Comparison of ENCODE assay signal across 15 cellular contexts in the genomic region with DNA sequence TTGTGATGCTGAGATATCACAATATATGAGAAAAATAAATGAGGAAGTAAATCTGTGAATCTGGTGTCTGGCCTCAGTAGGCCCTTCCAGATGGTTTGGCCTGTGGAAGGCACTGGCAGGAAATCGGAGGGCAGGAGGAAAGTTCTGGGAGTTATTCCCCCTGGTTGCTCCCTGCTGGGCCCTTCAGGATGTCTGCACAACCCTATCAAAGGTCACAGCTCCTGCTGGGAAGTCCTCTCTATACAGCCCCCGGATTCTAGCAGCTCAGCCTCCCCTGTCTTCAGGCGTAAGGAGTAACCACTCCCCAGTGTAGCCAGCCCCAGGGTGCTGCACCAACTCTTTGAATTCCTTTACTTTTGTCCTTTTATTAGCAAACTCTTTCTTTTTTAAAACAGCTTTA. TPM values are rescaled to one million over a fixed set of nuclear protein-coding genes. Genes with fewer than 3 reads are reported as not detected.
A peak's percentile ranks its signal among the peaks of the same experiment; 100 is the strongest.
DNase-seq lines count a peak whose midpoint lies in the region; ATAC-seq and TF ChIP-seq lines count a peak whose summit lies in the region.
"Had no signal": no experiment of that assay in that cellular context is flagged by ENCODE, and none has a peak within 500 bp of the region (broad histone marks: within the 10 kb centered on the region; RNA-seq: fewer than 3 reads in every experiment).

No MANE protein-coding gene starts in this region.

- no peak for ATAC-seq in upper lobe of right lung
- ATAC-seq in upper lobe of left lung (ENCODE audit: low FRiP score in 2 of 2), result no peak
- ATAC-seq: HepG2 had no signal

- no peak overlapping the region for H2AFZ ChIP-seq in osteoblast (ENCODE audit: low read length)

- CTCF ChIA-PET in RWPE1 (lab: Yijun Ruan, JAX), result no interaction called here

- H3K27ac ChIP-seq in RWPE1 (peak overlapping the region; percentile 74), endodermal cell (ENCODE audit: low read depth, low read length) (peak overlapping the region; percentile 45), osteoblast (ENCODE audit: low read depth, low read length) (no peak overlapping the region), upper lobe of right lung (no peak overlapping the region), upper lobe of left lung (no peak overlapping the region)
- H3K27ac ChIP-seq: C4-2B had no signal

- H3K9ac ChIP-seq in endodermal cell (ENCODE audit: extremely low read depth, low read length, poor library complexity, severe bottlenecking), result no peak overlapping the region

- H3K27me3 ChIP-seq in endodermal cell (ENCODE audit: control insufficient read depth, insufficient read depth, low read length, poor library complexity, severe bottlenecking) (no peaks in the 10 kb centered on the region), osteoblast (ENCODE audit: insufficient read depth, low read length) (no peaks in the 10 kb centered on the region), upper lobe of right lung (no peaks in the 10 kb centered on the region), upper lobe of left lung (no peaks in the 10 kb centered on the region)

- no peaks in the 10 kb centered on the region for H3K4me1 Mint-ChIP-seq in endodermal cell

- H3K36me3 Mint-ChIP-seq in endodermal cell (ENCODE audit: low read depth), result no peaks in the 10 kb centered on the region

- POLR2A ChIA-PET in RWPE1 (lab: Yijun Ruan, JAX; ENCODE audit: low non-redundant PET), result no interaction called here

- DNase-seq in RWPE1 (ENCODE audit: low spot score), result no peak
- no peak for DNase-seq in endodermal cell
- peak; percentile 72 for DNase-seq in osteoblast (ENCODE audit: insufficient read length, low spot score, missing footprints)
- peak; percentile 7 for DNase-seq in upper lobe of right lung
- DNase-seq in NCI-H2171 treated with DMSO at 0.1 percent for 48 hours (lab: John Stamatoyannopoulos, UW), result no peak
- no peak for DNase-seq in upper lobe of left lung
- DNase-seq in stimulated activated CD4-positive, alpha-beta T cell treated with anti-CD3 and anti-CD28 coated beads, Interleukin-1b, Interleukin-23, amount 100 ng/mL, for 48 hours, result no peak
- DNase-seq: AML-193; CD4-positive, alpha-beta T cell; H9 had no signal

- TF ChIP-seq CTCF in RWPE1 (conservative IDR thresholded peaks at IDR 0.05; ENCODE audit: low read depth), result no peak
- TF ChIP-seq CTCF in endodermal cell (conservative IDR thresholded peaks at IDR 0.05), result no peak
- no peak for TF ChIP-seq CTCF in osteoblast (IDR thresholded peaks at IDR 0.05; ENCODE audit: extremely low read depth, low read depth, low read length)
- TF ChIP-seq CTCF in upper lobe of right lung (IDR thresholded peaks at IDR 0.05), result no peak
- TF ChIP-seq CTCF in upper lobe of left lung (IDR thresholded peaks at IDR 0.05), result no peak

- H3K9me3 ChIP-seq in endodermal cell (ENCODE audit: control insufficient read depth, low read length), result no peaks in the 10 kb centered on the region
- no peaks in the 10 kb centered on the region for H3K9me3 ChIP-seq in osteoblast (ENCODE audit: low read depth, low read length)
- H3K9me3 ChIP-seq in upper lobe of right lung, result no peaks in the 10 kb centered on the region
- H3K9me3 ChIP-seq in upper lobe of left lung, result no peaks in the 10 kb centered on the region
- H3K9me3 ChIP-seq: Caco-2 had no signal

- no peaks in the 10 kb centered on the region for H3K4me1 ChIP-seq in endodermal cell (ENCODE audit: control insufficient read depth, insufficient read depth, low read length)
- H3K4me1 ChIP-seq in osteoblast (ENCODE audit: insufficient read depth, low read length), result no peaks in the 10 kb centered on the region
- no peaks in the 10 kb centered on the region for H3K4me1 ChIP-seq in upper lobe of right lung
- no peaks in the 10 kb centered on the region for H3K4me1 ChIP-seq in upper lobe of left lung

- no peaks in the 10 kb centered on the region for H3K79me2 ChIP-seq in osteoblast (ENCODE audit: insufficient read depth, low read length)

- H3K4me3 Mint-ChIP-seq in endodermal cell, result no peak overlapping the region
- H3K4me3 Mint-ChIP-seq: CD4-positive, alpha-beta T cell; H9 had no signal

- WGBS in endodermal cell (ENCODE audit: insufficient coverage in 1 of 2, insufficient read length in 1 of 2), 2 experiments, result 75 to 85% methylated on average over 3 of the region's 3 CpGs
- 76 to 92% methylated on average over 3 of the region's 3 CpGs for WGBS in upper lobe of left lung, 2 donors

- H4K20me1 ChIP-seq in osteoblast (ENCODE audit: insufficient read depth, low read length), result no peaks in the 10 kb centered on the region

- H3K9me3 Mint-ChIP-seq in endodermal cell, result no peaks in the 10 kb centered on the region
- H3K9me3 Mint-ChIP-seq: H9 had no signal

- intact Hi-C loops in upper lobe of right lung (cut with DNase I), result no loop called here

- no peak overlapping the region for H3K4me2 ChIP-seq in osteoblast (ENCODE audit: insufficient read depth, low read length)

- H3K27ac Mint-ChIP-seq in endodermal cell, result no peak overlapping the region
- H3K27ac Mint-ChIP-seq: CD4-positive, alpha-beta T cell; H9 had no signal

- H3K4me3 ChIP-seq in endodermal cell (ENCODE audit: low read length) (no peak overlapping the region), osteoblast (ENCODE audit: insufficient read depth, low read length) (no peak overlapping the region), upper lobe of right lung (no peak overlapping the region), upper lobe of left lung (no peak overlapping the region)

- no peak for TF ChIP-seq POLR2A in upper lobe of left lung (IDR thresholded peaks at IDR 0.05)

- H3K27me3 Mint-ChIP-seq in endodermal cell (ENCODE audit: insufficient read depth), result peaks cover 6% of the 10 kb centered on the region
- H3K27me3 Mint-ChIP-seq: CD4-positive, alpha-beta T cell had no signal

- H3K36me3 ChIP-seq in endodermal cell (ENCODE audit: control insufficient read depth, insufficient read depth, low read length) (no peaks in the 10 kb centered on the region), osteoblast (ENCODE audit: insufficient read depth, low read length) (no peaks in the 10 kb centered on the region), upper lobe of right lung (no peaks in the 10 kb centered on the region), upper lobe of left lung (no peaks in the 10 kb centered on the region)

- no peak for TF ChIP-seq EP300 in upper lobe of left lung (IDR thresholded peaks at IDR 0.05)

RNA-seq across cellular contexts. Expression of a gene that starts 56.2 kb away (rescaled TPM):
- total RNA-seq in endodermal cell, result under 1 TPM in 1 of 2 donors, not detected in 1; 0.13 TPM
- 4.3 TPM for polyA plus RNA-seq in endodermal cell (2013, experiment 1 of 2)
- 4.1 TPM for polyA plus RNA-seq in endodermal cell (2013, experiment 2 of 2)
- total RNA-seq in osteoblast, result not detected in 2 replicates
- total RNA-seq in upper lobe of right lung, result 6.6 TPM
- 10 to 100 TPM in 1 of 6 donors, 1 to 10 TPM in 5; 1.0 to 12.2 (median 6.8) TPM for total RNA-seq in upper lobe of left lung
- total RNA-seq: H1, H9, HepG2 had no signal
- polyA plus RNA-seq: BJ, HepG2 had no signal

Comparison
In these comparisons a context has a peak if more than half of its experiments do, and no peak if none do; other contexts are left out.
1. DNase-seq: peak in osteoblast (single experiment) and upper lobe of right lung (single experiment); none in RWPE1 (single experiment), endodermal cell (single experiment), NCI-H2171 treated with DMSO at 0.1 percent for 48 hours (single experiment), upper lobe of left lung (0 of 2) and stimulated activated CD4-positive, alpha-beta T cell treated with anti-CD3 and anti-CD28 coated beads, Interleukin-1b, Interleukin-23, amount 100 ng/mL, for 48 hours (single experiment).
2. H3K27ac ChIP-seq: peak in RWPE1 (single experiment) and endodermal cell (single experiment); none in osteoblast (single experiment), upper lobe of right lung (single experiment) and upper lobe of left lung (0 of 4).